ENCODE assay signal across 24 cellular contexts in the genomic region with DNA sequence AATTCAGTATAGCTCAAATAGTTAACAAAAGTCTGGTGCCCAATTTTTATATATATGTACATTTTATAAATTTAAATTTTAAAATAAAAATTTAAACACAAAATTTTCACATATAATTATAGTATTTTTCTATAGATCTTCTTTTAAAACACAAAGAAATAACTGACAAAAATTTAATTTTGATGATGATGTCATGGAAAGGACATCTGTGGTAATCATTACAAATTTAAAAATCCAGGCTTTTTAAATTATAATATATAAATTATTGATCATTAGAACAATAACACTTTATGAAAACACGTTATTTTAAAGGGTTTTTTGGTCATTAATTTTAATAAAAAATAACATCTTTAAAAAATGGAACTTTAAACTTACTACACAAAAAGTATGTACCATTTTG.
"Had no signal": no experiment of that assay in that cellular context is flagged by ENCODE, and none has a peak within 500 bp of the region (broad histone marks: within the 10 kb centered on the region; RNA-seq: fewer than 3 reads in every experiment).

No MANE protein-coding gene starts in this region.

- H3K27ac Mint-ChIP-seq: effector memory CD8-positive, alpha-beta T cell; mesothelial cell of epicardium; naive B cell; natural killer cell treated with Interleukin-12 subunit alpha and Interleukin-12 subunit beta and Interleukin-15 and Interleukin-18, amount 100 ng/mL, for 72 hours; progenitor cell of endocrine pancreas; stimulated activated memory B cell treated with anti-CD40 and anti-IgM and Interleukin-4, amounts not matched to agents 10 μg/mL and 1 μg/mL and 100 μg/mL, for 72 hours; type B pancreatic cell had no signal

- H3K9me3 Mint-ChIP-seq: effector memory CD8-positive, alpha-beta T cell; mesothelial cell of epicardium; naive B cell; stimulated activated memory B cell treated with anti-CD40 and anti-IgM and Interleukin-4, amounts not matched to agents 10 μg/mL and 1 μg/mL and 100 μg/mL, for 72 hours; type B pancreatic cell had no signal

- H3K27me3 ChIP-seq: gastrocnemius medialis, left lung, neutrophil, testis, tibial artery had no signal

- H3K4me3 ChIP-seq: gastrocnemius medialis, left lung, mucosa of descending colon, testis, tibial artery had no signal

- H3K36me3 ChIP-seq: gastrocnemius medialis, tibial artery had no signal

- H3K9me3 ChIP-seq: gastrocnemius medialis, left lung, mucosa of descending colon, neutrophil, testis, tibial artery had no signal

- H3K4me1 Mint-ChIP-seq: naive B cell; stimulated activated memory B cell treated with anti-CD40 and anti-IgM and Interleukin-4, amounts not matched to agents 10 μg/mL and 1 μg/mL and 100 μg/mL, for 72 hours had no signal

- ATAC-seq: effector memory CD8-positive, alpha-beta T cell; gastrocnemius medialis; left cardiac atrium; left lung; mucosa of descending colon; natural killer cell treated with Interleukin-12 subunit alpha and Interleukin-12 subunit beta and Interleukin-15 and Interleukin-18, amount 100 ng/mL, for 72 hours; sciatic nerve; stimulated activated memory B cell treated with anti-CD40 and anti-IgM and Interleukin-4, amounts not matched to agents 10 μg/mL and 1 μg/mL and 100 μg/mL, for 72 hours; stimulated activated naive CD8-positive, alpha-beta T cell treated with anti-CD3 and anti-CD28 coated beads, Interleukin-15, Interleukin-2, amounts not matched to agents 100 U/mL and 50 U/mL, for 24 hours had no signal

- H3K36me3 Mint-ChIP-seq: naive B cell; natural killer cell treated with Interleukin-12 subunit alpha and Interleukin-12 subunit beta and Interleukin-15 and Interleukin-18, amount 100 ng/mL, for 72 hours; stimulated activated memory B cell treated with anti-CD40 and anti-IgM and Interleukin-4, amounts not matched to agents 10 μg/mL and 1 μg/mL and 100 μg/mL, for 72 hours had no signal

- H3K4me3 Mint-ChIP-seq: effector memory CD8-positive, alpha-beta T cell; mesothelial cell of epicardium; naive B cell; natural killer cell treated with Interleukin-12 subunit alpha and Interleukin-12 subunit beta and Interleukin-15 and Interleukin-18, amount 100 ng/mL, for 72 hours; neural crest cell; stimulated activated memory B cell treated with anti-CD40 and anti-IgM and Interleukin-4, amounts not matched to agents 10 μg/mL and 1 μg/mL and 100 μg/mL, for 72 hours; type B pancreatic cell had no signal

- H3K4me1 ChIP-seq: gastrocnemius medialis, left lung, parathyroid adenoma, testis, tibial artery had no signal

- H3K27ac ChIP-seq: gastrocnemius medialis, left lung, neutrophil, parathyroid adenoma, testis, tibial artery had no signal

- DNase-seq: cortex of kidney; effector memory CD8-positive, alpha-beta T cell; gastrocnemius medialis; head of caudate nucleus; left cardiac atrium; left lung; mesenchymal stem cell; mucosa of descending colon; naive B cell; stimulated activated CD4-positive, alpha-beta T cell treated with anti-CD3 and anti-CD28 coated beads, Interleukin-2, amount 100 ng/mL, for 24 hours; stimulated activated CD4-positive, alpha-beta T cell treated with anti-CD3 and anti-CD28 coated beads, Interleukin-4, amount 100 ng/mL, for 24 hours; stimulated activated naive CD8-positive, alpha-beta T cell treated with anti-CD3 and anti-CD28 coated beads, Interleukin-15, Interleukin-2, amounts not matched to agents 100 U/mL and 50 U/mL, for 24 hours; substantia nigra; testis; tibial artery had no signal
